ENCODE assay signal across 8 cellular contexts in the genomic region with DNA sequence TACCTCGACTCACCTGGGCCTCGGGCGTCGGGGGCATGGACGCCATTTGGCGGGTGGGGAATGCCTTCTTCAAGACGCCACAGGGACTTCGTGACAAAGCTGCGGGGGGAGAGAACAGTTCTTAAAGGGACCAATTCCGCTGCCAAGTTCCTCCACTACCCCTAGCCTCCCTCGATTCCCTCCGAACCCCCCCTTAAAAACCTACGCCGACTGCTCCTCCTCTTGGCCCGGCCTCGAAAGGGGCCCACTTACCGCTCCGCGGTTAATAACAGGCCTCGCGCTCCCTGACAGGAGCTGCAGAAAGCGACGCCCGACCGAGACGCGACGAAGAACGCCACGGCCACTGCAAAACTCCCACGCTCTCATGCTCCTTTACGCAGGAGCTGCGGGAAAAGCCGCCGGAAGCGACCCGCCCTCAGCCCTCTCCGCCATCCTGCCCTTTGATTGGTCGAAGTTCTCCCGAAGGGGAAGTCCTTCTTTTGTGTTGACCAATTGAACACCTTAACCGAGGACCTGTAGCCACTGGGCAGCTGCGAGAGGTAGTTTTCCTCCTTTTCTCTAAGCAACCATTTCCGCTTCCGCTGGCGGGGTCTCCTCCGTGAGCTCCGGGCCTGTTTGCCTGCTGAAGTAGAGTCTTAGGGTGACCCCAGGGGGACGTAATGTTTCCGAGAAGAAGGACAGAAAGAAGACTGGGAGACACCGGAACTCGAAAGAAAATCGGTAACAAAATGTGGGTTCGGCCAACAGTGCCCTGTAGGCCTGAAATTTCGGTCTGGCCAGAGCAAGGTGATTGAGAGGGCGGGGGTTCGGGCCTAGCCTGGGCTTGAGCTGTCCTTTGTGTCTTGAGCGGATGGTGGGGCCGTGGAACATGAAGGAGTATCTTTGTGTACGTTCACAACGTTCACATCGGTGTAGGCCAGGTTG. TPM values are rescaled to one million over a fixed set of nuclear protein-coding genes. Genes with fewer than 3 reads are reported as not detected.
DNase-seq lines count a peak whose midpoint lies in the region; ATAC-seq and TF ChIP-seq lines count a peak whose summit lies in the region.

A gene (plus strand): TSS at position 573 of the 924 bp plus-strand sequence. CDS start 32,548 bp downstream, outside the sequence.
A gene with protein sequence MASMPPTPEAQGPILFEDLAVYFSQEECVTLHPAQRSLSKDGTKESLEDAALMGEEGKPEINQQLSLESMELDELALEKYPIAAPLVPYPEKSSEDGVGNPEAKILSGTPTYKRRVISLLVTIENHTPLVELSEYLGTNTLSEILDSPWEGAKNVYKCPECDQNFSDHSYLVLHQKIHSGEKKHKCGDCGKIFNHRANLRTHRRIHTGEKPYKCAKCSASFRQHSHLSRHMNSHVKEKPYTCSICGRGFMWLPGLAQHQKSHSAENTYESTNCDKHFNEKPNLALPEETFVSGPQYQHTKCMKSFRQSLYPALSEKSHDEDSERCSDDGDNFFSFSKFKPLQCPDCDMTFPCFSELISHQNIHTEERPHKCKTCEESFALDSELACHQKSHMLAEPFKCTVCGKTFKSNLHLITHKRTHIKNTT (minus strand): TSS at position 397 of the 924 bp plus-strand sequence. CDS start 351 bp downstream, at position 46.

- H3K4me2 ChIP-seq in DOHH2 (ENCODE audit: low read length) = peak within 1 kb of the TSS; percentile 70

- DNase-seq in GOT3 (lab: John Stamatoyannopoulos, UW) (peak; percentile 50), MG63 (peak; percentile 80), SKM-1 (lab: John Stamatoyannopoulos, UW; ENCODE audit: unreplicated experiment) (peak; percentile 66), Right ventricle myocardium superior (peak; percentile 81), ovary (peak; percentile 73 to 81 (median 76)), tibial nerve (ENCODE audit: low spot score in 2 of 2) (peak; percentile 57 to 61)
- DNase-seq in activated naive CD8-positive, alpha-beta T cell treated with anti-CD3 and anti-CD28 coated beads, Interleukin-2, amount 50 U/mL, for 16 hours (ENCODE audit: low read depth, low spot score) = peak; percentile 49

- TF ChIP-seq CTCF in DOHH2 (IDR thresholded peaks at IDR 0.05; ENCODE audit: low read depth, low read length, poor library complexity, severe bottlenecking) (no peak), ovary (IDR thresholded peaks at IDR 0.05) (no peak), tibial nerve (IDR thresholded peaks at IDR 0.05) (no peak)

- peaks cover 27% of the 10 kb centered on the region for H3K79me2 ChIP-seq in DOHH2 (ENCODE audit: control insufficient read depth, low read length)

- H3K4me3 ChIP-seq in DOHH2 (ENCODE audit: low read length) (peak within 1 kb of the TSS; percentile 81), MG63 (peak within 1 kb of the TSS; percentile 55), ovary (peak within 1 kb of the TSS; percentile 57), tibial nerve (peak within 1 kb of the TSS; percentile 44 to 57 (median 50))

- WGBS in ovary, 3 donors = 39 to 50% (median 48%) methylated on average over 61 of the region's 61 CpGs
- WGBS in tibial nerve, 2 donors = 45 to 52% methylated on average over 60 to 61 of the region's 61 CpGs

- H3K27me3 ChIP-seq in DOHH2 (ENCODE audit: control insufficient read depth, low read length) (no peaks in the 10 kb centered on the region), MG63 (0 out of 2 replicates have a peak, but pooled peaks cover 2% of the 10 kb centered on the region), ovary (no peaks in the 10 kb centered on the region), tibial nerve (no peaks in the 10 kb centered on the region)

- H3K36me3 ChIP-seq in DOHH2 (ENCODE audit: control insufficient read depth, low read length) = peaks cover 5% of the 10 kb centered on the region; the same call in 1 of the 2 replicates
- H3K36me3 ChIP-seq in MG63 = no peaks in the 10 kb centered on the region; the same call in 1 of the 2 replicates
- no peaks in the 10 kb centered on the region for H3K36me3 ChIP-seq in ovary
- peaks cover 0 to 41% (median 0%) of the 10 kb centered on the region in 3 donors for H3K36me3 ChIP-seq in tibial nerve

- TF ChIP-seq POLR2A in ovary (IDR thresholded peaks at IDR 0.05) (no peak), tibial nerve (IDR thresholded peaks at IDR 0.05) (peak in 1 of 2 donors; percentile 48)

- peaks cover 11% of the 10 kb centered on the region for H3K4me1 ChIP-seq in DOHH2 (ENCODE audit: control insufficient read depth, low read length)
- peaks cover 4% of the 10 kb centered on the region for H3K4me1 ChIP-seq in ovary (ENCODE audit: insufficient read depth)
- peaks cover 0 to 19% (median 3%) of the 10 kb centered on the region in 4 donors for H3K4me1 ChIP-seq in tibial nerve

- H3K9me3 ChIP-seq in DOHH2 (ENCODE audit: control insufficient read depth, insufficient read depth, low read length) = no peaks in the 10 kb centered on the region; the same call in 1 of the 2 replicates
- peaks cover 19% of the 10 kb centered on the region for H3K9me3 ChIP-seq in MG63
- H3K9me3 ChIP-seq in ovary = no peaks in the 10 kb centered on the region
- peaks cover 0 to 26% (median 0%) of the 10 kb centered on the region in 4 donors for H3K9me3 ChIP-seq in tibial nerve

- no peak for TF ChIP-seq EP300 in ovary (IDR thresholded peaks at IDR 0.05)
- peak; percentile 40 to 50 for TF ChIP-seq EP300 in tibial nerve (IDR thresholded peaks at IDR 0.05)

- H3K27ac ChIP-seq in DOHH2 (ENCODE audit: low read depth, low read length) (no peak within 1 kb of the TSS), ovary (peak within 1 kb of the TSS in 1 of 2 donors; percentile 20), tibial nerve (peak within 1 kb of the TSS; percentile 3 to 80 (median 71))

- H3K9me2 ChIP-seq in DOHH2 (replicated peaks; ENCODE audit: control insufficient read depth, low read length) = no peaks in the 10 kb centered on the region

- no peaks in the 10 kb centered on the region for H3F3A ChIP-seq in DOHH2 (ENCODE audit: control insufficient read depth, insufficient read depth)

- ATAC-seq in Right ventricle myocardium superior (ENCODE audit: poor library complexity) = peak; percentile 99

- no peaks in the 10 kb centered on the region for H4K20me1 ChIP-seq in DOHH2 (ENCODE audit: control insufficient read depth, insufficient read depth, low read depth, low read length)

- intact Hi-C loops in Right ventricle myocardium superior (cut with DNase I) (no loop called here), ovary (cut with DNase I) (no loop called here)

RNA-seq across cellular contexts. Expression of the first gene that starts in this region (rescaled TPM):
- total RNA-seq in MG63 (2014; rRNA removed; shearing (Covaris generic); ENCODE audit: low replicate concordance) = 14.3 and 16.3 TPM in 2 replicates
- total RNA-seq in Right ventricle myocardium superior (47.0 TPM), ovary (10 to 100 TPM; 16.6 to 46.4 (median 40.8) TPM), tibial nerve (10 to 100 TPM; 27.6 to 37.8 (median 28.0) TPM)
- 100 to 1,000 TPM in 1 of 2 donors, 10 to 100 TPM in 1; 33.1 to 106 TPM for polyA plus RNA-seq in ovary

RNA-seq across cellular contexts. Expression of the second gene that starts in this region (rescaled TPM):
- 0.03 and 0.62 TPM in 2 replicates for total RNA-seq in MG63 (2014; rRNA removed; shearing (Covaris generic); ENCODE audit: low replicate concordance)
- total RNA-seq in Right ventricle myocardium superior = 1.5 TPM
- 1 to 10 TPM; 1.8 to 3.8 (median 3.0) TPM for total RNA-seq in ovary
- 1 to 10 TPM; 1.6 to 3.8 TPM for polyA plus RNA-seq in ovary
- 1 to 10 TPM; 2.2 to 3.1 (median 2.7) TPM for total RNA-seq in tibial nerve
